Comparison of ENCODE assay signal across 24 cellular contexts in genomic region chr14:89178376-89178775, GRCh38.
DNase-seq lines count a peak whose midpoint lies in the region; ATAC-seq and TF ChIP-seq lines count a peak whose summit lies in the region.
"Had no signal": no experiment of that assay in that cellular context is flagged by ENCODE, and none has a peak within 500 bp of the region (broad histone marks: within the 10 kb centered on the region; RNA-seq: fewer than 3 reads in every experiment).

No MANE protein-coding gene starts in this region.

- H3K9me1 ChIP-seq in IMR-90 (ENCODE audit: insufficient read depth, low read length), result peaks cover 17% of the 10 kb centered on the region

- intact Hi-C loops in IMR-90 (cut with micrococcal nuclease) (loop anchor here (5.0 kb wide), 1 partner anchor 136 kb away; no protein-coding TSS in a partner anchor), gastrocnemius medialis (cut with DNase I; ENCODE audit: low total_unique reads) (loop anchor here (2.0 to 10.0 kb wide), 3 partner anchors 60 to 736 kb away; no protein-coding TSS in a partner anchor)

- TF ChIP-seq POLR2A in IMR-90 (IDR thresholded peaks at IDR 0.05; ENCODE audit: low read depth, low read length), result no peak
- TF ChIP-seq POLR2A in gastrocnemius medialis (IDR thresholded peaks at IDR 0.05), result no peak

- no peak overlapping the region for H3K4ac ChIP-seq in IMR-90 (ENCODE audit: low read depth, low read length)

- POLR2A ChIA-PET in IMR-90 (lab: Charles Lee; ENCODE audit: unreplicated experiment), result no interaction called here

- H2AFZ ChIP-seq in IMR-90 (replicated peaks; ENCODE audit: low read length, poor library complexity), result no peak overlapping the region

- H3K4me1 ChIP-seq in BLaER1, result peaks cover 45% of the 10 kb centered on the region
- peaks cover 6% of the 10 kb centered on the region for H3K4me1 ChIP-seq in IMR-90 (ENCODE audit: control insufficient read depth, insufficient read depth, low read length)
- H3K4me1 ChIP-seq in gastrocnemius medialis, result peaks cover 28 to 40% of the 10 kb centered on the region in 2 donors

- no peak for TF ChIP-seq RAD21 in IMR-90 (IDR thresholded peaks at IDR 0.05; ENCODE audit: low read length)

- H3K27me3 ChIP-seq in BLaER1, result no peaks in the 10 kb centered on the region
- no peaks in the 10 kb centered on the region for H3K27me3 ChIP-seq in IMR-90 (ENCODE audit: control insufficient read depth, insufficient read depth, low read length)
- no peaks in the 10 kb centered on the region for H3K27me3 ChIP-seq in gastrocnemius medialis
- H3K27me3 ChIP-seq: dorsolateral prefrontal cortex, esophagus muscularis mucosa, heart left ventricle, pancreas had no signal

- H3K79me1 ChIP-seq in IMR-90 (ENCODE audit: low read depth in 1 of 2, low read length in 2 of 2), result peaks cover 6 to 41% of the 10 kb centered on the region in 2 experiments

- no peak overlapping the region for H2BK15ac ChIP-seq in IMR-90 (ENCODE audit: low read depth, low read length)

- H3K9me3 ChIP-seq in BLaER1, result peaks cover 16% of the 10 kb centered on the region
- H3K9me3 ChIP-seq in IMR-90 (ENCODE audit: control insufficient read depth, insufficient read depth, low read length), result no peaks in the 10 kb centered on the region
- no peaks in the 10 kb centered on the region for H3K9me3 ChIP-seq in gastrocnemius medialis
- H3K9me3 ChIP-seq: esophagus muscularis mucosa, lower lobe of right lung, mucosa of descending colon, pancreas had no signal

- H3K27ac Mint-ChIP-seq in central memory CD8-positive, alpha-beta T cell (ENCODE audit: low read depth), result peak overlapping the region; percentile 84
- H3K27ac Mint-ChIP-seq in osteocyte (ENCODE audit: unreplicated experiment), result peak overlapping the region; percentile 67
- H3K27ac Mint-ChIP-seq: activated CD4-positive, alpha-beta memory T cell treated with anti-CD3 and anti-CD28 coated beads, Interleukin-2, amount 10 ng/mL, durations not matched to agents 7 days and 5 days had no signal

- in situ Hi-C loops in IMR-90 (cut with MboI; ENCODE audit: low sequenced_read_pairs) (no loop called here), gastrocnemius medialis (cut with MboI; ENCODE audit: low sequenced_read_pairs in 4 of 4) (loop anchor here in 3 of 4 donors (5.0 to 10.0 kb wide), 5 partner anchors 56 to 736 kb away; partner anchors contain the start of gene FOXN3 (in 1 of the 3))

- H3K14ac ChIP-seq in IMR-90 (replicated peaks; ENCODE audit: low read depth, low read length), result 0 out of 2 replicates have a peak overlapping the region, but pooled peaks have one; percentile 25

- H3K36me3 Mint-ChIP-seq in central memory CD8-positive, alpha-beta T cell (ENCODE audit: insufficient read depth), result peaks cover 19% of the 10 kb centered on the region
- H3K36me3 Mint-ChIP-seq in osteocyte (ENCODE audit: unreplicated experiment), result peaks cover 27% of the 10 kb centered on the region

- CTCF ChIA-PET in IMR-90 (lab: Yijun Ruan, JAX), result no interaction called here

- no peak overlapping the region for H2BK120ac ChIP-seq in IMR-90 (ENCODE audit: low read depth, low read length)

- 0 out of 2 replicates have a peak overlapping the region, but pooled peaks have one; percentile 39 for H2AK5ac ChIP-seq in IMR-90 (ENCODE audit: low read depth, low read length)

- no peak overlapping the region for H3K56ac ChIP-seq in IMR-90 (ENCODE audit: extremely low read depth, insufficient read depth, low read length)

- ATAC-seq in IMR-90 (ENCODE audit: low read depth), result no peak
- ATAC-seq in central memory CD8-positive, alpha-beta T cell (replicated peaks; ENCODE audit: extremely low read depth, poor library complexity, severe bottlenecking), result no peak
- no peak for ATAC-seq in HG02759 (IDR thresholded peaks at IDR 0.05; ENCODE audit: unreplicated experiment)
- no peak for ATAC-seq in gastrocnemius medialis
- ATAC-seq: Right ventricle myocardium inferior had no signal

- peaks cover 57% of the 10 kb centered on the region for H3K36me3 ChIP-seq in BLaER1
- peaks cover 17% of the 10 kb centered on the region for H3K36me3 ChIP-seq in IMR-90 (ENCODE audit: control insufficient read depth, insufficient read depth, low read length)
- H3K36me3 ChIP-seq in gastrocnemius medialis, result no peaks in the 10 kb centered on the region
- H3K36me3 ChIP-seq: pancreas had no signal

- H3K4me2 ChIP-seq in BLaER1 (peak overlapping the region; percentile 83; the same call in 1 of the 2 replicates), IMR-90 (ENCODE audit: low read depth, low read length) (no peak overlapping the region)

- H4K5ac ChIP-seq in IMR-90 (ENCODE audit: low read depth, low read length), result no peak overlapping the region

- no peak overlapping the region for H2BK5ac ChIP-seq in IMR-90 (ENCODE audit: low read depth, low read length, poor library complexity, severe bottlenecking)

- H3K4me3 Mint-ChIP-seq in central memory CD8-positive, alpha-beta T cell, result no peak overlapping the region
- no peak overlapping the region for H3K4me3 Mint-ChIP-seq in osteocyte (ENCODE audit: unreplicated experiment)
- H3K4me3 Mint-ChIP-seq: activated CD4-positive, alpha-beta memory T cell treated with anti-CD3 and anti-CD28 coated beads, Interleukin-2, amount 10 ng/mL, durations not matched to agents 7 days and 5 days; activated naive CD8-positive, alpha-beta T cell treated with anti-CD3 and anti-CD28 coated beads, Interleukin-2, amount 50 U/mL, for 24 hours had no signal

- H2BK20ac ChIP-seq in IMR-90 (ENCODE audit: low read depth, low read length), result 0 out of 2 replicates have a peak overlapping the region, but pooled peaks have one; percentile 11

- H3K23ac ChIP-seq in IMR-90 (ENCODE audit: low read depth, low read length), result no peak overlapping the region

- H3K4me1 Mint-ChIP-seq in central memory CD8-positive, alpha-beta T cell, result peaks cover 33% of the 10 kb centered on the region
- H3K4me1 Mint-ChIP-seq in osteocyte (ENCODE audit: unreplicated experiment), result peaks cover 21% of the 10 kb centered on the region

- no peak for DNase-seq in IMR-90
- DNase-seq in central memory CD8-positive, alpha-beta T cell (ENCODE audit: low spot score in 2 of 2), result no peak
- no peak for DNase-seq in osteocyte (ENCODE audit: extremely low spot score, unreplicated experiment)
- no peak for DNase-seq in NCI-H526 treated with DMSO at 0.1 percent for 48 hours (lab: John Stamatoyannopoulos, UW)
- DNase-seq in gastrocnemius medialis, result no peak
- DNase-seq: activated CD4-positive, alpha-beta memory T cell treated with anti-CD3 and anti-CD28 coated beads, Interleukin-2, amount 10 ng/mL, durations not matched to agents 7 days and 5 days; activated effector memory CD4-positive, alpha-beta T cell treated with Interleukin-2 at 50 U/mL for 16 hours; activated naive CD8-positive, alpha-beta T cell treated with anti-CD3 and anti-CD28 coated beads, Interleukin-2, amount 50 U/mL, for 24 hours; COR-L47; dorsolateral prefrontal cortex; foreskin fibroblast; heart left ventricle; kidney; lower lobe of right lung; mucosa of descending colon; NCI-H748 treated with DMSO at 0.1 percent for 48 hours; pancreas; stimulated activated naive CD4-positive, alpha-beta T cell treated with Interleukin-2 at 50 U/mL for 16 hours; T-helper 2 cell had no signal

- dilution Hi-C loops in IMR-90 (cut with HindIII; ENCODE audit: low sequenced_read_pairs, unreplicated experiment), result no loop called here

- WGBS in IMR-90 (ENCODE audit: extremely low coverage in 2 of 2, insufficient read length in 1 of 2), 2 experiments, result no CpG with 5 or more reads among the region's 2 CpGs

- no peak overlapping the region for H3K9ac ChIP-seq in BLaER1
- no peak overlapping the region for H3K9ac ChIP-seq in IMR-90 (ENCODE audit: low read depth, low read length)

- TF ChIP-seq CTCF in IMR-90 (conservative IDR thresholded peaks at IDR 0.05; ENCODE audit: low read depth, low read length) (no peak), osteocyte (IDR thresholded peaks at IDR 0.05) (no peak), gastrocnemius medialis (IDR thresholded peaks at IDR 0.05 in 4 of 5, conservative IDR thresholded peaks at IDR 0.05 in 1 of 5) (no peak)

- no peak overlapping the region for H4K8ac ChIP-seq in IMR-90 (ENCODE audit: low read depth in 2 of 2, low read length in 2 of 2)

- H3K27ac ChIP-seq in BLaER1, result no peak overlapping the region
- H3K27ac ChIP-seq in IMR-90 (ENCODE audit: insufficient read depth, low read length), result no peak overlapping the region
- no peak overlapping the region for H3K27ac ChIP-seq in gastrocnemius medialis
- H3K27ac ChIP-seq: lower lobe of right lung, pancreas had no signal

- H3K4me3 ChIP-seq in BLaER1, result no peak overlapping the region
- no peak overlapping the region for H3K4me3 ChIP-seq in IMR-90 (ENCODE audit: insufficient read depth, low read depth, low read length)
- no peak overlapping the region for H3K4me3 ChIP-seq in gastrocnemius medialis
- H3K4me3 ChIP-seq: dorsolateral prefrontal cortex, esophagus muscularis mucosa, heart left ventricle, lower lobe of right lung, mucosa of descending colon, pancreas, skin epidermis had no signal

- no peaks in the 10 kb centered on the region for H3K9me3 Mint-ChIP-seq in central memory CD8-positive, alpha-beta T cell
- H3K9me3 Mint-ChIP-seq in osteocyte (ENCODE audit: unreplicated experiment), result no peaks in the 10 kb centered on the region
- H3K9me3 Mint-ChIP-seq: activated CD4-positive, alpha-beta memory T cell treated with anti-CD3 and anti-CD28 coated beads, Interleukin-2, amount 10 ng/mL, durations not matched to agents 7 days and 5 days; activated naive CD8-positive, alpha-beta T cell treated with anti-CD3 and anti-CD28 coated beads, Interleukin-2, amount 50 U/mL, for 24 hours had no signal

- H3K18ac ChIP-seq in IMR-90 (ENCODE audit: low read depth, low read length), result peak overlapping the region; percentile 27; the same call in 1 of the 2 replicates

- no TSS peak for BruUV-seq in IMR-90 (replicated peaks; lab: Mats Ljungman, UMichigan)

- H4K91ac ChIP-seq in IMR-90 (ENCODE audit: insufficient read depth, low read depth, low read length), result no peak overlapping the region

- no peak overlapping the region for H2AK9ac ChIP-seq in IMR-90 (replicated peaks; ENCODE audit: low read depth, low read length, poor library complexity)

- no peaks in the 10 kb centered on the region for H3K27me3 Mint-ChIP-seq in central memory CD8-positive, alpha-beta T cell
- H3K27me3 Mint-ChIP-seq in osteocyte (ENCODE audit: unreplicated experiment), result no peaks in the 10 kb centered on the region
- H3K27me3 Mint-ChIP-seq: activated CD4-positive, alpha-beta memory T cell treated with anti-CD3 and anti-CD28 coated beads, Interleukin-2, amount 10 ng/mL, durations not matched to agents 7 days and 5 days; activated naive CD8-positive, alpha-beta T cell treated with anti-CD3 and anti-CD28 coated beads, Interleukin-2, amount 50 U/mL, for 24 hours had no signal

- no peaks in the 10 kb centered on the region; the same call in 1 of the 2 replicates for H4K20me1 ChIP-seq in BLaER1
- peaks cover 8% of the 10 kb centered on the region; the same call in 1 of the 2 replicates for H4K20me1 ChIP-seq in IMR-90 (ENCODE audit: insufficient read depth, low read length)

TF ChIP-seq in IMR-90, 13 proteins besides CTCF, POLR2A, EP300 and RAD21 (continues in another document):
- TF ChIP-seq MXI1 (IDR thresholded peaks at IDR 0.05; ENCODE audit: borderline replicate concordance, low read depth, low read length), result no peak
- no peak for TF ChIP-seq BHLHE40 (IDR thresholded peaks at IDR 0.05; ENCODE audit: low read depth, low read length)
- no peak for TF ChIP-seq MAZ (IDR thresholded peaks at IDR 0.05; ENCODE audit: borderline replicate concordance, low read depth, low read length)
